Comparison of ENCODE assay signal across 21 cellular contexts in genomic region chr15:81589671-81590070, GRCh38.
"Had no signal": no experiment of that assay in that cellular context is flagged by ENCODE, and none has a peak within 500 bp of the region (broad histone marks: within the 10 kb centered on the region; RNA-seq: fewer than 3 reads in every experiment).

No MANE protein-coding gene starts in this region.

- H3K9me3 ChIP-seq: colonic mucosa, esophagus squamous epithelium, gastrocnemius medialis, left lung, lower lobe of right lung, mucosa of descending colon had no signal

- H3K27me3 ChIP-seq: colonic mucosa, esophagus squamous epithelium, gastrocnemius medialis, heart right ventricle, left lung had no signal

- H3K36me3 ChIP-seq: colonic mucosa, esophagus squamous epithelium, gastrocnemius medialis, heart right ventricle, left lung, lower lobe of right lung had no signal

- H3K4me1 ChIP-seq: colonic mucosa, esophagus squamous epithelium, gastrocnemius medialis, heart right ventricle, left lung, lower lobe of right lung had no signal

- H3K27ac ChIP-seq: colonic mucosa, epithelial cell of prostate, esophagus squamous epithelium, gastrocnemius medialis, heart right ventricle, left lung, lower lobe of right lung had no signal

- DNase-seq: colonic mucosa; cortex of kidney; effector CD8-positive, alpha-beta T cell; effector memory CD8-positive, alpha-beta T cell; endodermal cell; erythroblast; esophagus squamous epithelium; foreskin fibroblast; foreskin melanocyte; gastrocnemius medialis; glutamatergic neuron; head of caudate nucleus; heart right ventricle; hippocampal formation; left cardiac atrium; left lung; left ventricle myocardium superior; lower lobe of right lung; mesenchymal stem cell; mucosa of descending colon had no signal

- H3K4me3 ChIP-seq: colonic mucosa, esophagus squamous epithelium, gastrocnemius medialis, heart right ventricle, left lung, lower lobe of right lung, mucosa of descending colon had no signal
